In the genomic region with DNA sequence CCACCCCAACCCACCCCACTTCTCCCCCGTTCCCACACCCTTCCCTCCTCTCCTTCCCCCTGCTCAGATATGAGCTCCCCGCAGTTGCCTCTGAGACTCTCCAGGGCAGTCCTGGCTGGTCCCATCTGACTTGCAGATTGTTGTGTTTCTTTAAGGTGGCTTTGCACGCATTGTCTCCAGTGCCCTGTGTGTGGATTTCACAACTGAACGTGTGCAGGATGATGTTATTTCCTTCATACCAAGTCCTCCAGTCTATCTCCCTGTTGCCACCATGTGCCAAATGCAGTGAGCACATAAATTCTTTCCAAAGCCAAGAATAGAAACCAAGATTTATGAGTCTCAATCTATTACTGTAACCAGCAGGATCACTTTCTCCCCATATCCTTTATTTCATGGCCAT, we compare ENCODE assay signal across 13 cellular contexts.
DNase-seq lines count a peak whose midpoint lies in the region; ATAC-seq and TF ChIP-seq lines count a peak whose summit lies in the region.
"Had no signal": no experiment of that assay in that cellular context is flagged by ENCODE, and none has a peak within 500 bp of the region (broad histone marks: within the 10 kb centered on the region; RNA-seq: fewer than 3 reads in every experiment).

No MANE protein-coding gene starts in this region.

- intact Hi-C loops in A673 (cut with micrococcal nuclease; ENCODE audit: unreplicated experiment): no loop called here
- intact Hi-C loops in CD8-positive, alpha-beta T cell (cut with DNase I, micrococcal nuclease): no loop called here

- H3K9me2 ChIP-seq in Karpas-422 (replicated peaks; ENCODE audit: insufficient read depth, low read length): no peaks in the 10 kb centered on the region

- no peak for ATAC-seq in CD8-positive, alpha-beta T cell
- ATAC-seq: activated CD8-positive, alpha-beta T cell treated with anti-CD3 and anti-CD28 coated beads, Interleukin-2, amount 10 ng/mL, durations not matched to agents 7 days and 5 days had no signal

- H3K9me3 Mint-ChIP-seq in CD8-positive, alpha-beta T cell: peaks cover 8% of the 10 kb centered on the region

- peak; percentile 28 for DNase-seq in A673 (ENCODE audit: low spot score)
- DNase-seq in Karpas-422: no peak
- peak; percentile 70 for DNase-seq in choroid plexus epithelial cell (ENCODE audit: low read depth)
- peak; percentile 40 to 47 for DNase-seq in lung microvascular endothelial cell (ENCODE audit: low read depth in 2 of 2)
- DNase-seq in CD8-positive, alpha-beta T cell: no peak
- DNase-seq in NCI-H345 (lab: John Stamatoyannopoulos, UW): no peak
- no peak for DNase-seq in SIG-M5 (lab: John Stamatoyannopoulos, UW)
- DNase-seq in activated CD4-positive, alpha-beta T cell treated with anti-CD3 and anti-CD28 coated beads, Interleukin-2, amount 50 U/mL, for 1 hour: no peak
- DNase-seq: activated CD8-positive, alpha-beta T cell treated with anti-CD3 and anti-CD28 coated beads, Interleukin-2, amount 10 ng/mL, durations not matched to agents 7 days and 5 days; NCI-H524 treated with DMSO at 0.1 percent for 48 hours had no signal

- no peak overlapping the region for H3K27ac Mint-ChIP-seq in CD8-positive, alpha-beta T cell
- H3K27ac Mint-ChIP-seq: activated CD8-positive, alpha-beta T cell treated with anti-CD3 and anti-CD28 coated beads, Interleukin-2, amount 10 ng/mL, durations not matched to agents 7 days and 5 days had no signal

- H3K4me3 ChIP-seq in A673 (ENCODE audit: low read depth, low read length, poor library complexity, severe bottlenecking) (no peak overlapping the region), Karpas-422 (ENCODE audit: low read length) (no peak overlapping the region), choroid plexus epithelial cell (ENCODE audit: low read depth, low read length) (no peak overlapping the region)
- H3K4me3 ChIP-seq in CD8-positive, alpha-beta T cell (ENCODE audit: low read depth, low read length): no peak overlapping the region
- H3K4me3 ChIP-seq: BLaER1 treated with 17β-estradiol and CSF1 and Interleukin-3, amounts not matched to agents 10 nM and 100 nM had no signal

- H3K9ac ChIP-seq in Karpas-422 (ENCODE audit: low read length): peak overlapping the region; percentile 0; the same call in 1 of the 2 replicates
- H3K9ac ChIP-seq: BLaER1 treated with 17β-estradiol and CSF1 and Interleukin-3, amounts not matched to agents 10 nM and 100 nM; KMS-11; parathyroid adenoma had no signal

- peak overlapping the region; percentile 37 for H3K4me2 ChIP-seq in Karpas-422 (ENCODE audit: low read depth, low read length, poor library complexity, severe bottlenecking)
- H3K4me2 ChIP-seq: KMS-11 had no signal

- H3K9me3 ChIP-seq in A673 (ENCODE audit: low read depth, low read length, poor library complexity, severe bottlenecking) (peaks cover 4% of the 10 kb centered on the region), Karpas-422 (ENCODE audit: low read length) (peaks cover 9% of the 10 kb centered on the region; the same call in 1 of the 2 replicates)
- no peaks in the 10 kb centered on the region for H3K9me3 ChIP-seq in CD8-positive, alpha-beta T cell (ENCODE audit: low read length)

- no peaks in the 10 kb centered on the region for H3K79me2 ChIP-seq in Karpas-422 (ENCODE audit: low read length)
- H3K79me2 ChIP-seq: parathyroid adenoma had no signal

- no peak overlapping the region for H3K4me3 Mint-ChIP-seq in CD8-positive, alpha-beta T cell
- H3K4me3 Mint-ChIP-seq: activated CD8-positive, alpha-beta T cell treated with anti-CD3 and anti-CD28 coated beads, Interleukin-2, amount 10 ng/mL, durations not matched to agents 7 days and 5 days had no signal

- H3K27me3 ChIP-seq in A673 (replicated peaks; ENCODE audit: insufficient read depth, low read depth, low read length, poor library complexity) (no peaks in the 10 kb centered on the region), Karpas-422 (ENCODE audit: low read length) (no peaks in the 10 kb centered on the region)
- no peaks in the 10 kb centered on the region for H3K27me3 ChIP-seq in CD8-positive, alpha-beta T cell (ENCODE audit: insufficient read depth, low read length)

- H3K27ac ChIP-seq in A673 (ENCODE audit: low read depth, low read length, poor library complexity, severe bottlenecking) (no peak overlapping the region), Karpas-422 (ENCODE audit: low read length) (peak overlapping the region; percentile 82)
- no peak overlapping the region for H3K27ac ChIP-seq in CD8-positive, alpha-beta T cell (ENCODE audit: low read depth, low read length)
- H3K27ac ChIP-seq: BLaER1 treated with 17β-estradiol and CSF1 and Interleukin-3, amounts not matched to agents 10 nM and 100 nM; KMS-11; parathyroid adenoma had no signal

- peaks cover 13% of the 10 kb centered on the region for H3K27me3 Mint-ChIP-seq in CD8-positive, alpha-beta T cell (ENCODE audit: low read depth)

- BruUV-seq in A673 (replicated peaks; lab: Mats Ljungman, UMichigan): no TSS peak

- H4K20me1 ChIP-seq in Karpas-422 (ENCODE audit: insufficient read depth, low read depth, low read length): no peaks in the 10 kb centered on the region

- H3K36me3 ChIP-seq in A673 (ENCODE audit: insufficient read depth, low read length, poor library complexity, severe bottlenecking): no peaks in the 10 kb centered on the region
- peaks cover 21% of the 10 kb centered on the region for H3K36me3 ChIP-seq in Karpas-422 (ENCODE audit: insufficient read depth, low read length)
- no peaks in the 10 kb centered on the region for H3K36me3 ChIP-seq in CD8-positive, alpha-beta T cell (ENCODE audit: insufficient read depth, low read length)
- H3K36me3 ChIP-seq: BLaER1 treated with 17β-estradiol and CSF1 and Interleukin-3, amounts not matched to agents 10 nM and 100 nM had no signal

- no peaks in the 10 kb centered on the region for H3K4me1 Mint-ChIP-seq in CD8-positive, alpha-beta T cell (ENCODE audit: low read depth)

- CTCF ChIA-PET in A673 (lab: Charles Lee): interaction anchor here (0.6 kb wide), 1 partner anchor 104 kb away, joined by 3 read pairs; no protein-coding TSS in a partner anchor
- CTCF ChIA-PET in CD8-positive, alpha-beta T cell (lab: Charles Lee): interaction anchor here (1.4 kb wide), 1 partner anchor 10 kb away, joined by 3 read pairs; no protein-coding TSS in a partner anchor

- TF ChIP-seq CTCF in A673 (conservative IDR thresholded peaks at IDR 0.05; ENCODE audit: low read depth, low read length): no peak
- TF ChIP-seq CTCF in choroid plexus epithelial cell (conservative IDR thresholded peaks at IDR 0.05; ENCODE audit: low read depth, low read length): no peak
- TF ChIP-seq CTCF in CD8-positive, alpha-beta T cell (IDR thresholded peaks at IDR 0.05): no peak

- POLR2A ChIA-PET in A673 (lab: Charles Lee; ENCODE audit: low non-redundant PET): no interaction called here
- POLR2A ChIA-PET in CD8-positive, alpha-beta T cell (lab: Charles Lee): no interaction called here

- H3K4me1 ChIP-seq in A673 (ENCODE audit: insufficient read depth, low read length, poor library complexity, severe bottlenecking) (peaks cover 22% of the 10 kb centered on the region), Karpas-422 (ENCODE audit: low read length) (peaks cover 21% of the 10 kb centered on the region)
- no peaks in the 10 kb centered on the region for H3K4me1 ChIP-seq in CD8-positive, alpha-beta T cell (ENCODE audit: insufficient read depth, low read length)
- H3K4me1 ChIP-seq: parathyroid adenoma had no signal

- H2AFZ ChIP-seq in Karpas-422 (ENCODE audit: low read length): no peak overlapping the region
- H2AFZ ChIP-seq: parathyroid adenoma had no signal

- no peaks in the 10 kb centered on the region for H3K36me3 Mint-ChIP-seq in CD8-positive, alpha-beta T cell

Comparison
In these comparisons a context has a peak if more than half of its experiments do, and no peak if none do; other contexts are left out.
1. DNase-seq: peak in A673 (single experiment), choroid plexus epithelial cell (single experiment) and lung microvascular endothelial cell (2 of 2); none in Karpas-422 (single experiment), CD8-positive, alpha-beta T cell (0 of 7), NCI-H345 (single experiment), SIG-M5 (single experiment) and activated CD4-positive, alpha-beta T cell treated with anti-CD3 and anti-CD28 coated beads, Interleukin-2, amount 50 U/mL, for 1 hour (single experiment).